ENCODE assay signal across 12 cellular contexts in the genomic region with DNA sequence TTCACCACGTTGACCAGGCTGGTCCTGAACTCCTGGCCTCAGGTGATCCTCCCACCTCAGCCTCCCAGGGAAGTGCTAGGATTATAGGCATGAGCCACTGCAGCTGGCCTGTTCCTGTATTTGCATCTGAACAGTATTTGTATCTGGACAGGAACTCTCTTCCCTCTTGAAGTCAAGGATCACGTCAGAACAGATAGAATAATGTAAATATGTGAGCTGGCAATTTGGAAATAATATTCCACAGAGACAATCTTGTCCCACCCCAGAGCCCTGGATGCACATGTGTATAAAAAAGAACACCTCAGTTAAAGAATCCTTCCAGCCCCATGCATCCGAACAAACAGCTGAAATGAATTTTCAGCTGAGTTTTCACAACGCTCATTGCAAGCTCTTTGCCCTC.
DNase-seq lines count a peak whose midpoint lies in the region; ATAC-seq and TF ChIP-seq lines count a peak whose summit lies in the region.
"Had no signal": no experiment of that assay in that cellular context is flagged by ENCODE, and none has a peak within 500 bp of the region (broad histone marks: within the 10 kb centered on the region; RNA-seq: fewer than 3 reads in every experiment).

No MANE protein-coding gene starts in this region.

- H3K4ac ChIP-seq in neuronal stem cell (ENCODE audit: low read length), result no peak overlapping the region

- H2AK5ac ChIP-seq in neuronal stem cell (ENCODE audit: low read depth, low read length), result no peak overlapping the region

- BruUV-seq in PC-3 (replicated peaks; lab: Mats Ljungman, UMichigan), result no TSS peak

- H3K27ac ChIP-seq in PC-3 (ENCODE audit: low read length) (peak overlapping the region; percentile 49), neuronal stem cell (replicated peaks; ENCODE audit: low read length) (peak overlapping the region; percentile 34)

- no peak overlapping the region for H2BK15ac ChIP-seq in neuronal stem cell (ENCODE audit: low read length)

- peak overlapping the region; percentile 4; the same call in 1 of the 2 replicates for H3K9ac ChIP-seq in PC-3 (ENCODE audit: low read length)
- no peak overlapping the region for H3K9ac ChIP-seq in neuronal stem cell (ENCODE audit: low read depth, low read length, poor library complexity)

- H4K20me1 ChIP-seq in PC-3 (ENCODE audit: low read length), result no peaks in the 10 kb centered on the region

- ATAC-seq in PC-3, result peak; percentile 11
- no peak for ATAC-seq in HG03280 (IDR thresholded peaks at IDR 0.05; ENCODE audit: unreplicated experiment)

- H4K91ac ChIP-seq in neuronal stem cell (ENCODE audit: low read depth, low read length, poor library complexity), result no peak overlapping the region

- H3K4me2 ChIP-seq in PC-3 (ENCODE audit: low read length) (peak overlapping the region; percentile 69), neuronal stem cell (ENCODE audit: insufficient read depth, low read length, poor library complexity, severe bottlenecking) (no peak overlapping the region)

- H3K9me2 ChIP-seq in PC-3 (replicated peaks; ENCODE audit: low read length), result no peaks in the 10 kb centered on the region

- intact Hi-C loops in PC-3 (cut with micrococcal nuclease), result loop anchor here (1.0 to 10.0 kb wide), 9 partner anchors 18 to 1201 kb away; a partner anchor contains a TSS

- DNase-seq in BE2C, result no peak
- DNase-seq in PC-3, result peak; percentile 30
- DNase-seq in fibroblast of gingiva (ENCODE audit: low read depth), result peak; percentile 41
- DNase-seq in neuronal stem cell (ENCODE audit: low spot score), result no peak
- no peak for DNase-seq in foreskin melanocyte
- DNase-seq in RPMI8226, result no peak
- DNase-seq in dedifferentiated amniotic fluid mesenchymal stem cell (ENCODE audit: extremely low spot score), result no peak
- DNase-seq: activated B cell treated with CpG ODN at 0.5 μM for 24 hours, cortex of kidney, NCI-H1436 treated with DMSO at 0.1 percent for 48 hours had no signal

- H3K27me3 ChIP-seq in BE2C, result no peaks in the 10 kb centered on the region
- no peaks in the 10 kb centered on the region for H3K27me3 ChIP-seq in PC-3 (ENCODE audit: low read length)
- no peaks in the 10 kb centered on the region for H3K27me3 ChIP-seq in neuronal stem cell (ENCODE audit: control insufficient read depth in 3 of 3, insufficient read depth in 3 of 3, low read depth in 1 of 3, low read length in 3 of 3)
- H3K27me3 ChIP-seq: pancreas had no signal

- H3K23ac ChIP-seq in neuronal stem cell (ENCODE audit: low read depth, low read length, poor library complexity), result no peak overlapping the region

- H2BK120ac ChIP-seq in neuronal stem cell (ENCODE audit: low read depth, low read length), result no peak overlapping the region

- H3F3A ChIP-seq in PC-3 (ENCODE audit: low read length, unreplicated experiment), result no peaks in the 10 kb centered on the region

- no peak overlapping the region for H3K18ac ChIP-seq in neuronal stem cell (ENCODE audit: low read length)

- H3K9me3 ChIP-seq in BE2C (no peaks in the 10 kb centered on the region), PC-3 (ENCODE audit: low read length) (no peaks in the 10 kb centered on the region), neuronal stem cell (replicated peaks in 1 of 2; ENCODE audit: control insufficient read depth in 2 of 2, insufficient read depth in 1 of 2, low read depth in 1 of 2, low read length in 2 of 2) (no peaks in the 10 kb centered on the region)
- H3K9me3 ChIP-seq: pancreas had no signal

- H2BK5ac ChIP-seq in neuronal stem cell (ENCODE audit: low read length), result no peak overlapping the region

- H3K36me3 ChIP-seq in BE2C, result no peaks in the 10 kb centered on the region
- H3K36me3 ChIP-seq in PC-3 (ENCODE audit: low read depth, low read length), result no peaks in the 10 kb centered on the region
- H3K36me3 ChIP-seq in neuronal stem cell (replicated peaks in 1 of 2; ENCODE audit: control insufficient read depth in 2 of 2, insufficient read depth in 2 of 2, low read length in 2 of 2), result no peaks in the 10 kb centered on the region
- H3K36me3 ChIP-seq: pancreas had no signal

- TF ChIP-seq CTCF in BE2C (IDR thresholded peaks at IDR 0.05; ENCODE audit: low read depth, low read length) (no peak), PC-3 (conservative IDR thresholded peaks at IDR 0.05; ENCODE audit: low read depth, low read length) (no peak)

- H3K79me1 ChIP-seq in neuronal stem cell (ENCODE audit: low read depth, low read length), result no peaks in the 10 kb centered on the region

- WGBS in neuronal stem cell (ENCODE audit: extremely low coverage in 2 of 2, insufficient read length in 2 of 2, insufficient replicate concordance in 1 of 2), 2 donors, result no CpG with 5 or more reads among the region's 4 CpGs

- H2AFZ ChIP-seq in PC-3 (ENCODE audit: low read length) (peak overlapping the region; percentile 58), neuronal stem cell (ENCODE audit: low read length) (peak overlapping the region; percentile 88)

- H3K4me3 ChIP-seq in BE2C (ENCODE audit: low read depth, low read length), result peak overlapping the region; percentile 23
- peak overlapping the region; percentile 32 for H3K4me3 ChIP-seq in PC-3 (ENCODE audit: low read length)
- peak overlapping the region in 1 of 2 donors; percentile 31 for H3K4me3 ChIP-seq in neuronal stem cell (ENCODE audit: low read length in 2 of 2)
- H3K4me3 ChIP-seq: pancreas had no signal

- POLR2A ChIA-PET in PC-3 (lab: Charles Lee; ENCODE audit: unreplicated experiment), result interaction anchor here (1.0 kb wide), 1 partner anchor 138 kb away, joined by 3 read pairs; no protein-coding TSS in a partner anchor

- no peak overlapping the region for H4K8ac ChIP-seq in neuronal stem cell (ENCODE audit: low read depth, low read length)

- CTCF ChIA-PET in PC-3 (lab: Charles Lee), result interaction anchor here (0.6 to 1.4 kb wide), 5 partner anchors 22 to 332 kb away, joined by 3 to 15 read pairs (median 4); a partner anchor contains a TSS

- H3K14ac ChIP-seq in neuronal stem cell (ENCODE audit: low read length), result no peak overlapping the region

- H3K79me2 ChIP-seq in PC-3 (ENCODE audit: low read length), result no peaks in the 10 kb centered on the region

- H2BK12ac ChIP-seq in neuronal stem cell (ENCODE audit: low read length), result no peak overlapping the region

- no peaks in the 10 kb centered on the region; the same call in none of the 2 replicates for H3K4me1 ChIP-seq in BE2C
- H3K4me1 ChIP-seq in PC-3 (ENCODE audit: insufficient read depth, low read length), result peaks cover 39% of the 10 kb centered on the region
- H3K4me1 ChIP-seq in neuronal stem cell (ENCODE audit: control insufficient read depth in 2 of 2, insufficient read depth in 1 of 2, low read depth in 1 of 2, low read length in 2 of 2), result peaks cover 0 to 9% of the 10 kb centered on the region in 2 donors

Comparison
In these comparisons a context has a peak if more than half of its experiments do, and no peak if none do; other contexts are left out.
1. DNase-seq: peak in PC-3 (single experiment) and fibroblast of gingiva (single experiment); none in BE2C (single experiment), neuronal stem cell (single experiment), foreskin melanocyte (single experiment), RPMI8226 (single experiment) and dedifferentiated amniotic fluid mesenchymal stem cell (single experiment).